Comparison of ENCODE assay signal across 11 cellular contexts in the genomic region with DNA sequence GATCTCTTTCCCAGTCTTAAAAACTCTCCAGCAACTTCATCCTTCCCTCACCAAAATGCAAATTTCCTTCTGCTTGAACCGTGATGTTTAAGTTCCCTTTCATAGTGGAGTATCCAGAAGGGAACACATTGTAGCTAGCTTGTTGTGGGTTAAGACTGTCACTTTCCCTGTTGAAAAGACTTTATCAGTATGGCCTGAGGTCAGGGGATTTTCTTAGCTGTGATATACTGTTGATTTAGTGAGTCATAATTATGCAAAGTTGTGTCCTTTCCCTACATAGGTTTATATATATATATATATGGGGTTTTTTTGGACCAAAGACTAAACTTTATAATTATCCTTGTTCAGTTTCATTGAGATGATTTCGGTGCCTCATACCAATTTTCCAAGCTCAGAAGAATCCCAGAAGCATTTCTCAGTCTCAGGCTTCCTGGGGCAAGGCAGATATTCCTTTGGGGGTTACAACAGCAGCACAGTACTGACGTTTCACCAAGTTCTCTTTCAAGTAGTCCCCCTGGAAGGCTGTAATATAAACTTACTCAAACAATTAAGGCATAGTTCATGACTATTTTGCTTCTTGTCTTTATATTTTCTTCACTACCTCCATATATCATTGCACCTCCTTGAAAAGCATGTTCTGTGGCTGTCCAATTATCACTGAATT. TPM values are rescaled to one million over a fixed set of nuclear protein-coding genes. Genes with fewer than 3 reads are reported as not detected.
DNase-seq lines count a peak whose midpoint lies in the region; ATAC-seq and TF ChIP-seq lines count a peak whose summit lies in the region.
"Had no signal": no experiment of that assay in that cellular context is flagged by ENCODE, and none has a peak within 500 bp of the region (broad histone marks: within the 10 kb centered on the region; RNA-seq: fewer than 3 reads in every experiment).

No MANE protein-coding gene starts in this region.

- H3K4me1 ChIP-seq in mammary epithelial cell (ENCODE audit: insufficient read depth, low read length), result no peaks in the 10 kb centered on the region

- no peak overlapping the region for H3K9ac ChIP-seq in mammary epithelial cell (ENCODE audit: insufficient read depth, low read length)

- no peaks in the 10 kb centered on the region for H4K20me1 ChIP-seq in mammary epithelial cell (ENCODE audit: insufficient read depth, low read length)

- no peaks in the 10 kb centered on the region for H3K9me3 ChIP-seq in mammary epithelial cell (replicated peaks; ENCODE audit: insufficient read depth, low read length)

- no peak overlapping the region for H3K4me3 Mint-ChIP-seq in osteocyte (ENCODE audit: unreplicated experiment)

- intact Hi-C loops in mammary epithelial cell (cut with micrococcal nuclease), result no loop called here

- peaks cover 19% of the 10 kb centered on the region for H3K4me1 Mint-ChIP-seq in osteocyte (ENCODE audit: unreplicated experiment)

- POLR2A ChIA-PET in GM10248 (lab: Yijun Ruan, JAX), result no interaction called here

- no peak for ATAC-seq in HG03439 (IDR thresholded peaks at IDR 0.05; ENCODE audit: unreplicated experiment)

- BruUV-seq in mammary epithelial cell (replicated peaks; lab: Mats Ljungman, UMichigan), result no TSS peak

- H3K79me2 ChIP-seq in mammary epithelial cell (ENCODE audit: insufficient read depth, low read length), result no peaks in the 10 kb centered on the region

- no peaks in the 10 kb centered on the region for H3K9me3 Mint-ChIP-seq in osteocyte (ENCODE audit: unreplicated experiment)

- DNase-seq in GM10248 (ENCODE audit: extremely low spot score) (peak; percentile 28), NCI-H226 (peak; percentile 10), mammary epithelial cell (peak; percentile 54), osteocyte (ENCODE audit: extremely low spot score, unreplicated experiment) (no peak), anterior cingulate cortex (lab: John Stamatoyannopoulos, UW) (no peak), SHP77 treated with DMSO at 0.1 percent for 48 hours (lab: John Stamatoyannopoulos, UW) (no peak)
- DNase-seq in central memory CD4-positive, alpha-beta T cell, result no peak
- DNase-seq: NCI-H1092 treated with DMSO at 0.1 percent for 48 hours; stimulated activated naive CD4-positive, alpha-beta T cell treated with Interleukin-2 at 50 U/mL for 16 hours had no signal

- dilution Hi-C loops in mammary epithelial cell (cut with HindIII; ENCODE audit: low sequenced_read_pairs), result loop anchor here (25.0 kb wide), 1 partner anchor 313 kb away; a partner anchor contains a TSS

- CTCF ChIA-PET in GM10248 (lab: Yijun Ruan, JAX) (interaction anchor here (0.7 to 1.5 kb wide), 4 partner anchors 13 to 61 kb away, joined by 3 read pairs; no protein-coding TSS in a partner anchor), mammary epithelial cell (lab: Charles Lee; ENCODE audit: low non-redundant PET) (no interaction called here)

- no peaks in the 10 kb centered on the region for H3K27me3 Mint-ChIP-seq in osteocyte (ENCODE audit: unreplicated experiment)

- H2AFZ ChIP-seq in mammary epithelial cell (ENCODE audit: low read depth, low read length), result no peak overlapping the region

- no peak overlapping the region for H3K4me2 ChIP-seq in mammary epithelial cell (ENCODE audit: insufficient read depth, low read depth, low read length)

- TF ChIP-seq CTCF in GM10248 (IDR thresholded peaks at IDR 0.05; ENCODE audit: control extremely low read depth, extremely low read depth, low read depth, missing control alignments) (no peak), mammary epithelial cell (conservative IDR thresholded peaks at IDR 0.05 in 1 of 2, IDR thresholded peaks at IDR 0.05 in 1 of 2; ENCODE audit: extremely low read depth in 1 of 2, insufficient read depth in 1 of 2, low read depth in 1 of 2, low read length in 2 of 2) (no peak), osteocyte (IDR thresholded peaks at IDR 0.05) (no peak)

- no peaks in the 10 kb centered on the region for H3K36me3 ChIP-seq in mammary epithelial cell (ENCODE audit: insufficient read depth, low read length)

- 72% methylated on average over 3 of the region's 3 CpGs for WGBS in mammary epithelial cell (ENCODE audit: low coverage, missing lambda C conversion rate)

- no peaks in the 10 kb centered on the region for H3K36me3 Mint-ChIP-seq in osteocyte (ENCODE audit: unreplicated experiment)

- in situ Hi-C loops in mammary epithelial cell (cut with MboI; ENCODE audit: low sequenced_read_pairs in 2 of 2), result no loop called here

- H3K27ac Mint-ChIP-seq in osteocyte (ENCODE audit: unreplicated experiment), result peak overlapping the region; percentile 72

- no peak overlapping the region for H3K4me3 ChIP-seq in mammary epithelial cell (replicated peaks in 1 of 3; ENCODE audit: insufficient read depth in 1 of 3, low read depth in 2 of 3, low read length in 3 of 3)

- no peak overlapping the region for H3K27ac ChIP-seq in mammary epithelial cell (ENCODE audit: insufficient read depth, low read depth, low read length)

- H3K27me3 ChIP-seq in mammary epithelial cell (ENCODE audit: insufficient read depth, low read length), result no peaks in the 10 kb centered on the region

RNA-seq across cellular contexts. Expression of a gene that starts 35.7 kb away (rescaled TPM):
- total RNA-seq in mammary epithelial cell (10 to 100 TPM; 24.3 to 47.7 TPM), osteocyte (0.16 and 0.24 TPM in 2 replicates)
- polyA plus RNA-seq in mammary epithelial cell, result 35.4 TPM
- polyA minus RNA-seq in mammary epithelial cell, result 41.2 TPM
- total RNA-seq: OCI-LY7 had no signal

RNA-seq across cellular contexts. Expression of a gene that starts 44.9 kb away (rescaled TPM):
- 10 to 100 TPM; 12.4 to 19.8 TPM for total RNA-seq in mammary epithelial cell
- 15.6 TPM for polyA plus RNA-seq in mammary epithelial cell
- polyA minus RNA-seq in mammary epithelial cell, result 14.3 TPM
- total RNA-seq in osteocyte, result 25.9 and 27.9 TPM in 2 replicates

Comparison
In these comparisons a context has a peak if more than half of its experiments do, and no peak if none do; other contexts are left out.
1. DNase-seq: peak in GM10248 (single experiment), NCI-H226 (single experiment) and mammary epithelial cell (single experiment); none in osteocyte (single experiment), anterior cingulate cortex (0 of 58), SHP77 treated with DMSO at 0.1 percent for 48 hours (single experiment) and central memory CD4-positive, alpha-beta T cell (single experiment).
2. RNA of a gene that starts 35.7 kb away (total RNA-seq): 24.3 to 47.7 TPM in mammary epithelial cell; 0.16 to 0.24 TPM in osteocyte; every median in the first group is over 10 times any median in the second.